19 cellular contexts compared by ENCODE assay signal in genomic region chr1:184810735-184811316, GRCh38. TPM values are rescaled to one million over a fixed set of nuclear protein-coding genes. Genes with fewer than 3 reads are reported as not detected.
A peak's percentile ranks its signal among the peaks of the same experiment; 100 is the strongest.
DNase-seq lines count a peak whose midpoint lies in the region; ATAC-seq and TF ChIP-seq lines count a peak whose summit lies in the region.
"Had no signal": no experiment of that assay in that cellular context is flagged by ENCODE, and none has a peak within 500 bp of the region (broad histone marks: within the 10 kb centered on the region; RNA-seq: fewer than 3 reads in every experiment).

No MANE protein-coding gene starts in this region.

- H3K27me3 Mint-ChIP-seq in activated T-cell treated with anti-CD3 and anti-CD28 coated beads, Interleukin-2, amount 50 U/mL, for 24 hours: no peaks in the 10 kb centered on the region
- H3K27me3 Mint-ChIP-seq: activated naive CD8-positive, alpha-beta T cell treated with anti-CD3 and anti-CD28 coated beads for 36 hours; activated T-helper 17 cell treated with anti-CD3 and anti-CD28 coated beads, Interleukin-2, amount 50 U/mL, for 72 hours; brain; naive thymus-derived CD8-positive, alpha-beta T cell had no signal

- TF ChIP-seq POLR2A in gastrocnemius medialis (IDR thresholded peaks at IDR 0.05): no peak

- in situ Hi-C loops in gastrocnemius medialis (cut with MboI; ENCODE audit: low sequenced_read_pairs in 4 of 4): no loop called here

- no peaks in the 10 kb centered on the region for H3K27me3 ChIP-seq in heart right ventricle
- H3K27me3 ChIP-seq in gastrocnemius medialis: no peaks in the 10 kb centered on the region
- H3K27me3 ChIP-seq: right lobe of liver had no signal

- no peak for TF ChIP-seq CTCF in heart right ventricle (IDR thresholded peaks at IDR 0.05)
- no peak for TF ChIP-seq CTCF in gastrocnemius medialis (IDR thresholded peaks at IDR 0.05 in 4 of 5, conservative IDR thresholded peaks at IDR 0.05 in 1 of 5)

- whole genome bisulfite sequencing in heart right ventricle, 2 donors: 62 to 71% methylated on average over 11 of the region's 11 CpGs

- intact Hi-C loops in heart right ventricle (cut with DNase I) (loop anchor here in 2 of 10 donors (2.0 to 10.0 kb wide), 2 partner anchors 164 to 344 kb away; partner anchors contain the start of genes NIBAN1 (in 1 of the 2), SWT1 (in 1 of the 2) and TRMT1L (in 1 of the 2)), gastrocnemius medialis (cut with DNase I; ENCODE audit: low total_unique reads) (no loop called here)

- peaks cover 27% of the 10 kb centered on the region for H3K36me3 Mint-ChIP-seq in activated T-cell treated with anti-CD3 and anti-CD28 coated beads, Interleukin-2, amount 50 U/mL, for 24 hours (ENCODE audit: low read depth)
- H3K36me3 Mint-ChIP-seq: activated naive CD8-positive, alpha-beta T cell treated with anti-CD3 and anti-CD28 coated beads for 36 hours; naive thymus-derived CD8-positive, alpha-beta T cell had no signal

- peaks cover 0 to 77% (median 28%) of the 10 kb centered on the region in 9 donors for H3K36me3 ChIP-seq in heart right ventricle
- H3K36me3 ChIP-seq in gastrocnemius medialis: no peaks in the 10 kb centered on the region
- H3K36me3 ChIP-seq: right lobe of liver had no signal

- peaks cover 3% of the 10 kb centered on the region for H3K4me1 Mint-ChIP-seq in activated T-cell treated with anti-CD3 and anti-CD28 coated beads, Interleukin-2, amount 50 U/mL, for 24 hours (ENCODE audit: low read depth)
- H3K4me1 Mint-ChIP-seq: activated naive CD8-positive, alpha-beta T cell treated with anti-CD3 and anti-CD28 coated beads for 36 hours; activated T-helper 17 cell treated with anti-CD3 and anti-CD28 coated beads, Interleukin-2, amount 50 U/mL, for 72 hours had no signal

- peaks cover 0 to 7% (median 0%) of the 10 kb centered on the region in 11 donors for H3K9me3 ChIP-seq in heart right ventricle
- H3K9me3 ChIP-seq in gastrocnemius medialis: no peaks in the 10 kb centered on the region
- H3K9me3 ChIP-seq: right lobe of liver had no signal

- H3K4me3 ChIP-seq in heart right ventricle: no peak overlapping the region
- no peak overlapping the region for H3K4me3 ChIP-seq in gastrocnemius medialis
- H3K4me3 ChIP-seq: right lobe of liver had no signal

- H3K4me1 ChIP-seq in heart right ventricle (peaks cover 4 to 33% (median 26%) of the 10 kb centered on the region in 9 donors), gastrocnemius medialis (peaks cover 20 to 26% of the 10 kb centered on the region in 2 donors)

- no peak overlapping the region for H3K4me3 Mint-ChIP-seq in activated T-cell treated with anti-CD3 and anti-CD28 coated beads, Interleukin-2, amount 50 U/mL, for 24 hours
- H3K4me3 Mint-ChIP-seq: activated naive CD8-positive, alpha-beta T cell treated with anti-CD3 and anti-CD28 coated beads for 36 hours; activated T-helper 17 cell treated with anti-CD3 and anti-CD28 coated beads, Interleukin-2, amount 50 U/mL, for 72 hours; brain; naive thymus-derived CD8-positive, alpha-beta T cell had no signal

- peak in 5 of 8 donors; percentile 34 to 60 (median 55) for ATAC-seq in heart right ventricle
- no peak for ATAC-seq in gastrocnemius medialis
- ATAC-seq in GM18517 (IDR thresholded peaks at IDR 0.05; ENCODE audit: unreplicated experiment): no peak
- no peak for ATAC-seq in HG02610 (IDR thresholded peaks at IDR 0.05; ENCODE audit: unreplicated experiment)
- no peak for ATAC-seq in GM21360 (IDR thresholded peaks at IDR 0.05; ENCODE audit: unreplicated experiment)
- ATAC-seq: activated T-helper 17 cell treated with anti-CD3 and anti-CD28 coated beads, Interleukin-2, amount 50 U/mL, for 72 hours; left colon; naive thymus-derived CD8-positive, alpha-beta T cell; right lobe of liver had no signal

- H3K27ac Mint-ChIP-seq in activated T-cell treated with anti-CD3 and anti-CD28 coated beads, Interleukin-2, amount 50 U/mL, for 24 hours: peak overlapping the region; percentile 26
- H3K27ac Mint-ChIP-seq: activated naive CD8-positive, alpha-beta T cell treated with anti-CD3 and anti-CD28 coated beads for 36 hours; activated T-helper 17 cell treated with anti-CD3 and anti-CD28 coated beads, Interleukin-2, amount 50 U/mL, for 72 hours; brain had no signal

- no peak for DNase-seq in activated T-cell treated with anti-CD3 and anti-CD28 coated beads, Interleukin-2, amount 50 U/mL, for 24 hours
- DNase-seq in activated T-cell treated with anti-CD3 and anti-CD28 coated beads for 4 hours (no peak), heart right ventricle (peak in 1 of 2 donors; percentile 54), gastrocnemius medialis (no peak), NCI-H2171 (lab: John Stamatoyannopoulos, UW) (no peak)
- DNase-seq: activated CD4-positive, alpha-beta T cell treated with anti-CD3 and anti-CD28 coated beads for 1 hour; activated naive CD8-positive, alpha-beta T cell treated with anti-CD3 and anti-CD28 coated beads for 36 hours; DMS53; left colon; naive thymus-derived CD8-positive, alpha-beta T cell; NCI-H1417 treated with DMSO at 0.1 percent for 48 hours; NCI-H69; right lobe of liver; T1000 had no signal

- peak overlapping the region in 8 of 10 donors; percentile 11 to 73 (median 61) for H3K27ac ChIP-seq in heart right ventricle
- peak overlapping the region; percentile 77 to 87 (median 82) for H3K27ac ChIP-seq in gastrocnemius medialis
- H3K27ac ChIP-seq: right lobe of liver had no signal

- H3K9me3 Mint-ChIP-seq in activated T-cell treated with anti-CD3 and anti-CD28 coated beads, Interleukin-2, amount 50 U/mL, for 24 hours: no peaks in the 10 kb centered on the region
- H3K9me3 Mint-ChIP-seq: activated T-helper 17 cell treated with anti-CD3 and anti-CD28 coated beads, Interleukin-2, amount 50 U/mL, for 72 hours; naive thymus-derived CD8-positive, alpha-beta T cell had no signal

RNA-seq across cellular contexts. Expression of gene EDEM3, which starts 56.2 kb away (rescaled TPM):
- total RNA-seq in heart right ventricle (10 to 100 TPM; 12.1 to 26.8 (median 18.4) TPM), gastrocnemius medialis (10 to 100 TPM; 18.1 to 51.1 (median 31.9) TPM)
- 10 to 100 TPM in 1 of 2 donors, 1 to 10 TPM in 1; 7.8 to 10.9 TPM for polyA plus RNA-seq in heart right ventricle

Comparison
In these comparisons a context has a peak if more than half of its experiments do, and no peak if none do; other contexts are left out.
1. ATAC-seq: peak in heart right ventricle (5 of 8); none in gastrocnemius medialis (0 of 2), GM18517 (single experiment), HG02610 (single experiment) and GM21360 (single experiment).